In the genomic region with DNA sequence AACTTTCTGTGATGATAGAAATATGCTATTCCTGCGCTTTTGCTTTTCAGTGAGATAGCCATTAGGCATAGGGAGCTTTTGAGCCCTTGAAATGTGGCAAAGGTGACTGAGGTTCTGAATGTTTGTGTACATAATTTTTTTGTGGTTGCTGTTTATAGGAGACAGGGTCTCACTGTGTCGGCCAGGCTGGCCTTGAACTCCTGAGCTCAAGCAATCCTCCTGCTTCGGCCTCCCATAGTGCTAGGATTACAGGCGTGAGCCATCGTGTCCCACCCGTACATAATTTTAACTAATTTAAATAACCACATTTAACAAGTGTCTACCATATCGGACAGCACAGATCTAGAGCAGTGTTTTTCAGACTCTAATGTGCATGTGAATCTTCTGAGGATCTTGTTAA, we compare ENCODE assay signal across 27 cellular contexts. TPM values are rescaled to one million over a fixed set of nuclear protein-coding genes. Genes with fewer than 3 reads are reported as not detected.
"Had no signal": no experiment of that assay in that cellular context is flagged by ENCODE, and none has a peak within 500 bp of the region (broad histone marks: within the 10 kb centered on the region; RNA-seq: fewer than 3 reads in every experiment).

No MANE protein-coding gene starts in this region.

- H3K27ac ChIP-seq: ascending aorta, cardiac muscle cell, colonic mucosa, gastrocnemius medialis, left lung, lower lobe of right lung, spleen, suprapubic skin, tibial artery, WERI-Rb-1 had no signal

- ATAC-seq: gastrocnemius medialis; left lung; lower lobe of right lung; natural killer cell treated with Interleukin-12 subunit alpha and Interleukin-12 subunit beta and Interleukin-15 and Interleukin-18, amount 100 ng/mL, for 72 hours; right cardiac atrium had no signal

- H3K4me3 Mint-ChIP-seq: activated naive CD8-positive, alpha-beta T cell treated with anti-CD3 and anti-CD28 coated beads for 36 hours; activated T-helper 1 cell treated with anti-CD3 and anti-CD28 coated beads, Interleukin-12 subunit alpha, Interleukin-12 subunit beta, Interleukin-2, Interleukin-4 antibody, amounts not matched to agents 30 ng/mL and 10 ng/mL and 1 ng/mL, durations not matched to agents 14 hours and 24 hours and 36 hours; natural killer cell treated with Interleukin-12 subunit alpha and Interleukin-12 subunit beta and Interleukin-15 and Interleukin-18, amount 100 ng/mL, for 72 hours had no signal

- H3K4me3 ChIP-seq: ascending aorta, cardiac muscle cell, colonic mucosa, gastrocnemius medialis, left lung, lower lobe of right lung, spleen, suprapubic skin, tibial artery had no signal

- H3K9me3 Mint-ChIP-seq: activated T-helper 1 cell treated with anti-CD3 and anti-CD28 coated beads, Interleukin-12 subunit alpha, Interleukin-12 subunit beta, Interleukin-2, Interleukin-4 antibody, amounts not matched to agents 30 ng/mL and 10 ng/mL and 1 ng/mL, durations not matched to agents 14 hours and 24 hours and 36 hours; natural killer cell treated with Interleukin-12 subunit alpha and Interleukin-12 subunit beta and Interleukin-15 and Interleukin-18, amount 100 ng/mL, for 72 hours had no signal

- H3K4me1 ChIP-seq: ascending aorta, colonic mucosa, gastrocnemius medialis, left lung, lower lobe of right lung, spleen, suprapubic skin, tibial artery had no signal

- H3K27me3 Mint-ChIP-seq: activated naive CD8-positive, alpha-beta T cell treated with anti-CD3 and anti-CD28 coated beads for 36 hours; brain; natural killer cell treated with Interleukin-12 subunit alpha and Interleukin-12 subunit beta and Interleukin-15 and Interleukin-18, amount 100 ng/mL, for 72 hours had no signal

- H3K9me3 ChIP-seq: ascending aorta, colonic mucosa, gastrocnemius medialis, left lung, suprapubic skin had no signal

- H3K27me3 ChIP-seq: ascending aorta, cardiac muscle cell, colonic mucosa, gastrocnemius medialis, left lung, spleen, suprapubic skin, tibial artery had no signal

- H3K27ac Mint-ChIP-seq: activated naive CD8-positive, alpha-beta T cell treated with anti-CD3 and anti-CD28 coated beads for 36 hours; activated T-helper 1 cell treated with anti-CD3 and anti-CD28 coated beads, Interleukin-12 subunit alpha, Interleukin-12 subunit beta, Interleukin-2, Interleukin-4 antibody, amounts not matched to agents 30 ng/mL and 10 ng/mL and 1 ng/mL, durations not matched to agents 14 hours and 24 hours and 36 hours; natural killer cell treated with Interleukin-12 subunit alpha and Interleukin-12 subunit beta and Interleukin-15 and Interleukin-18, amount 100 ng/mL, for 72 hours had no signal

- H3K36me3 Mint-ChIP-seq: natural killer cell treated with Interleukin-12 subunit alpha and Interleukin-12 subunit beta and Interleukin-15 and Interleukin-18, amount 100 ng/mL, for 72 hours had no signal

- DNase-seq: activated CD4-positive, alpha-beta T cell treated with anti-CD3 and anti-CD28 coated beads, Interleukin-2, amount 50 U/mL, for 1 hour; activated CD4-positive, CD25-positive, alpha-beta regulatory T cell treated with anti-CD3 and anti-CD28 coated beads, Interleukin-2, amount 50 U/mL, for 72 hours; activated gamma-delta T cell; activated naive CD8-positive, alpha-beta T cell treated with anti-CD3 and anti-CD28 coated beads for 36 hours; activated T-cell treated with anti-CD3 and anti-CD28 coated beads for 4 hours; cerebellar nuclear complex; colonic mucosa; effector CD8-positive, alpha-beta T cell; gastrocnemius medialis; glutamatergic neuron; left lung; lower lobe of right lung; mesenchymal stem cell; right cardiac atrium; spleen; stimulated activated naive CD4-positive, alpha-beta T cell; T-helper 9 cell; tibial artery; WERI-Rb-1 had no signal

- FAIRE-seq: islet of Langerhans, TTC549 had no signal

- H3K36me3 ChIP-seq: ascending aorta, cardiac muscle cell, colonic mucosa, gastrocnemius medialis, left lung, lower lobe of right lung, suprapubic skin, WERI-Rb-1 had no signal

RNA-seq across cellular contexts. Expression of gene CASP6, which starts 45.4 kb away (rescaled TPM):
- total RNA-seq: ascending aorta had no signal
